1 cellular context compared by ENCODE assay signal in genomic region chr21:34883501-34884271, GRCh38.
TF ChIP-seq lines count a peak whose summit lies in the region.

No MANE protein-coding gene starts in this region.

TF ChIP-seq in HepG2, 621 proteins besides CTCF, POLR2A, EP300 and RAD21 (continued from another document):
- TF ChIP-seq KLF12 (CRISPR knock-in tag; IDR thresholded peaks at IDR 0.05; ENCODE audit: borderline replicate concordance), result no peak
